Comparison of ENCODE assay signal across 19 cellular contexts in the genomic region with DNA sequence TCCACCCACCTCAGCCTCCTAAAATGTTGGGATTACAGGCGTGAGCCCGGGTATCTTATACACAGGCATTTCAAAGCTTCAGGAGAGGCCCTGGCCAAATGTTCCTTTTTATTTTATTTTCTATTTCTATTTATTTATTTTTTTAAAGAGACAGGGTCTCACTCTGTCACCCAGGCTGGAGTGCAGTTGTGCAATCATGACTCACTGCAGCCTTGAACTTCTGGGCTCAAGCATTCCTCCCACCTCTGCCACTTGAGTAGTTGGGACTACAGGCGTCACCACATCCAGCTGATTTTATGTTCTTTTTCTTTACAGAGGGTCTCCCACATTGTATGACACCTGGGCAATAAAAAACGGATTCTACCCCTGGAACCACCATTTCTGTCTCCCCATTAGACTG.
DNase-seq lines count a peak whose midpoint lies in the region; ATAC-seq and TF ChIP-seq lines count a peak whose summit lies in the region.
"Had no signal": no experiment of that assay in that cellular context is flagged by ENCODE, and none has a peak within 500 bp of the region (broad histone marks: within the 10 kb centered on the region; RNA-seq: fewer than 3 reads in every experiment).

No MANE protein-coding gene starts in this region.

- H3K4me3 ChIP-seq in AG10803 (ENCODE audit: low read length), result no peak overlapping the region
- no peak overlapping the region for H3K4me3 ChIP-seq in MG63
- H3K4me3 ChIP-seq in coronary artery, result no peak overlapping the region
- no peak overlapping the region for H3K4me3 ChIP-seq in mesenchymal stem cell (ENCODE audit: insufficient read depth in 1 of 2, low read depth in 1 of 2, low read length in 2 of 2)
- H3K4me3 ChIP-seq: neural progenitor cell, PC-9 had no signal

- H2BK120ac ChIP-seq in mesenchymal stem cell (ENCODE audit: low read depth, low read length), result no peak overlapping the region

- no peak overlapping the region for H2AFZ ChIP-seq in mesenchymal stem cell (ENCODE audit: low read depth, low read length)
- H2AFZ ChIP-seq: neural progenitor cell, PC-9 had no signal

- H4K8ac ChIP-seq in mesenchymal stem cell (ENCODE audit: low read length), result no peak overlapping the region

- peak overlapping the region in 1 of 2 experiments; percentile 50 for H2BK12ac ChIP-seq in mesenchymal stem cell (ENCODE audit: low read length in 2 of 2)

- H3K4ac ChIP-seq in mesenchymal stem cell (ENCODE audit: low read depth in 1 of 2, low read length in 2 of 2), result peak overlapping the region in 1 of 2 experiments; percentile 4

- H2BK15ac ChIP-seq in mesenchymal stem cell (ENCODE audit: low read depth, poor library complexity, severe bottlenecking), result no peak overlapping the region

- no peaks in the 10 kb centered on the region for H3K27me3 ChIP-seq in MG63
- H3K27me3 ChIP-seq in mesenchymal stem cell (ENCODE audit: control insufficient read depth in 1 of 2, insufficient read depth in 1 of 2, low read length in 2 of 2), result no peaks in the 10 kb centered on the region
- H3K27me3 ChIP-seq: neural progenitor cell had no signal

- no peak overlapping the region for H3K4me2 ChIP-seq in mesenchymal stem cell (ENCODE audit: low read length, poor library complexity, severe bottlenecking)
- H3K4me2 ChIP-seq: neural progenitor cell, PC-9, SK-N-SH had no signal

- peak overlapping the region in 1 of 2 experiments; percentile 14 for H3K18ac ChIP-seq in mesenchymal stem cell (ENCODE audit: low read depth in 1 of 2, low read length in 2 of 2)

- no peak for ATAC-seq in left lobe of liver
- ATAC-seq: CD8-positive, alpha-beta T cell; stimulated activated memory B cell treated with anti-CD40 and anti-IgM and Interleukin-4, amounts not matched to agents 10 μg/mL and 1 μg/mL and 100 μg/mL, for 72 hours had no signal

- no peak for TF ChIP-seq CTCF in AG10803 (conservative IDR thresholded peaks at IDR 0.05; ENCODE audit: low read length)
- no peak for TF ChIP-seq CTCF in coronary artery (IDR thresholded peaks at IDR 0.05)

- H3K9me3 ChIP-seq in MG63 (no peaks in the 10 kb centered on the region), mesenchymal stem cell (ENCODE audit: control insufficient read depth, low read length) (no peaks in the 10 kb centered on the region)
- H3K9me3 ChIP-seq: SK-N-SH had no signal

- WGBS in mesenchymal stem cell, result 53% methylated on average over 2 of the region's 4 CpGs

- no peak overlapping the region for H4K91ac ChIP-seq in mesenchymal stem cell (ENCODE audit: low read length)

- H3K27ac ChIP-seq in coronary artery (peak overlapping the region; percentile 9 to 65), mesenchymal stem cell (ENCODE audit: low read length, poor library complexity, severe bottlenecking) (no peak overlapping the region)
- H3K27ac ChIP-seq: neural progenitor cell, PC-9 had no signal

- no peak overlapping the region for H2AK5ac ChIP-seq in mesenchymal stem cell (ENCODE audit: low read length, severe bottlenecking)

- no peak overlapping the region for H3K9ac ChIP-seq in mesenchymal stem cell (ENCODE audit: low read length)
- H3K9ac ChIP-seq: neural progenitor cell, SK-N-SH had no signal

- no peaks in the 10 kb centered on the region for H3K79me1 ChIP-seq in mesenchymal stem cell (replicated peaks; ENCODE audit: low read length, poor library complexity, severe bottlenecking)

- DNase-seq in AG10803 (ENCODE audit: low read depth) (peak; percentile 37), MG63 (peak; percentile 33), coronary artery (ENCODE audit: low spot score) (no peak), mesenchymal stem cell (peak; percentile 70), NCI-H524 (lab: John Stamatoyannopoulos, UW) (no peak), NCI-H2107 (lab: John Stamatoyannopoulos, UW) (no peak), left lobe of liver (ENCODE audit: low spot score) (no peak)
- no peak for DNase-seq in activated CD4-positive, alpha-beta T cell treated with anti-CD3 and anti-CD28 coated beads for 4 hours
- DNase-seq: amygdala; CD8-positive, alpha-beta T cell; cerebellar nuclear complex; DMS79; effector memory CD4-positive, alpha-beta T cell; H9; KBM-7; SK-N-SH had no signal

- no peak overlapping the region for H3K23ac ChIP-seq in mesenchymal stem cell (ENCODE audit: low read length in 2 of 2)

- no peak overlapping the region for H3K14ac ChIP-seq in mesenchymal stem cell (ENCODE audit: low read length in 2 of 2)

- H3K4me1 ChIP-seq in mesenchymal stem cell (ENCODE audit: control insufficient read depth, insufficient read depth, low read depth, low read length), result no peaks in the 10 kb centered on the region
- H3K4me1 ChIP-seq: neural progenitor cell had no signal

- H2BK5ac ChIP-seq in mesenchymal stem cell (ENCODE audit: low read depth, low read length, poor library complexity, severe bottlenecking), result no peak overlapping the region

- no peaks in the 10 kb centered on the region for H3K36me3 ChIP-seq in MG63
- no peaks in the 10 kb centered on the region for H3K36me3 ChIP-seq in mesenchymal stem cell (ENCODE audit: control insufficient read depth in 1 of 2, insufficient read depth in 2 of 2, low read depth in 1 of 2, low read length in 2 of 2)
- H3K36me3 ChIP-seq: neural progenitor cell had no signal

Comparison
In these comparisons a context has a peak if more than half of its experiments do, and no peak if none do; other contexts are left out.
1. DNase-seq: peak in AG10803 (single experiment), MG63 (single experiment) and mesenchymal stem cell (single experiment); none in coronary artery (single experiment), NCI-H524 (0 of 2), activated CD4-positive, alpha-beta T cell treated with anti-CD3 and anti-CD28 coated beads for 4 hours (0 of 2), NCI-H2107 (single experiment) and left lobe of liver (single experiment).